In genomic region chr15:26641144-26641543, GRCh38 we compare ENCODE assay signal across 22 cellular contexts.
DNase-seq lines count a peak whose midpoint lies in the region; ATAC-seq, FAIRE-seq and TF ChIP-seq lines count a peak whose summit lies in the region.
"Had no signal": no experiment of that assay in that cellular context is flagged by ENCODE, and none has a peak within 500 bp of the region (broad histone marks: within the 10 kb centered on the region; RNA-seq: fewer than 3 reads in every experiment).

No MANE protein-coding gene starts in this region.

- H3K4me3 ChIP-seq in right cardiac atrium (ENCODE audit: low read length), result no peak overlapping the region
- no peak overlapping the region for H3K4me3 ChIP-seq in endodermal cell (ENCODE audit: low read length)
- H3K4me3 ChIP-seq: A549; BLaER1 treated with 17β-estradiol and CSF1 and Interleukin-3, amounts not matched to agents 10 nM and 100 nM had no signal

- no peak for TF ChIP-seq CTCF in endodermal cell (conservative IDR thresholded peaks at IDR 0.05)
- TF ChIP-seq CTCF in D721Med (IDR thresholded peaks at IDR 0.05; ENCODE audit: insufficient read depth, missing control alignments), result no peak

- H3K27me3 ChIP-seq in right cardiac atrium (ENCODE audit: control insufficient read depth, insufficient read depth) (no peaks in the 10 kb centered on the region), endodermal cell (ENCODE audit: control insufficient read depth, insufficient read depth, low read length, poor library complexity, severe bottlenecking) (no peaks in the 10 kb centered on the region)
- H3K27me3 ChIP-seq: BE2C; BLaER1 treated with 17β-estradiol and CSF1 and Interleukin-3, amounts not matched to agents 10 nM and 100 nM had no signal

- H3K4me3 Mint-ChIP-seq in endodermal cell, result no peak overlapping the region
- H3K4me3 Mint-ChIP-seq: CD14-positive monocyte; CD4-positive, alpha-beta T cell; CD8-positive, alpha-beta memory T cell had no signal

- ATAC-seq in right cardiac atrium (peak; percentile 39 to 51), left ventricle myocardium superior (no peak)
- ATAC-seq: A549 had no signal

- H3K27me3 Mint-ChIP-seq in endodermal cell (ENCODE audit: insufficient read depth), result no peaks in the 10 kb centered on the region
- H3K27me3 Mint-ChIP-seq: CD4-positive, alpha-beta T cell had no signal

- H3K9me3 Mint-ChIP-seq in endodermal cell, result no peaks in the 10 kb centered on the region

- DNase-seq in right cardiac atrium (no peak), left ventricle myocardium superior (no peak), cerebellar cortex (ENCODE audit: low spot score) (peak; percentile 86), endodermal cell (peak; percentile 43), SW480 (ENCODE audit: low spot score) (no peak), D721Med (ENCODE audit: insufficient read length, low spot score) (no peak)
- DNase-seq in stimulated activated naive CD4-positive, alpha-beta T cell (lab: John Stamatoyannopoulos, UW), result no peak
- DNase-seq: 8988T; ACHN; AML-193; BE2C; CD4-positive, alpha-beta T cell; CD8-positive, alpha-beta memory T cell; DMS53; DMS79 treated with DMSO at 0.1 percent for 48 hours; HCEC 1CT had no signal

- peaks cover 8% of the 10 kb centered on the region for H3K36me3 Mint-ChIP-seq in endodermal cell (ENCODE audit: low read depth)
- H3K36me3 Mint-ChIP-seq: CD14-positive monocyte; CD8-positive, alpha-beta memory T cell had no signal

- no peak overlapping the region for H3K27ac Mint-ChIP-seq in endodermal cell
- H3K27ac Mint-ChIP-seq: CD14-positive monocyte; CD4-positive, alpha-beta T cell; CD8-positive, alpha-beta memory T cell had no signal

- H3K4me1 ChIP-seq in right cardiac atrium (ENCODE audit: control insufficient read depth, insufficient read depth, low read length) (peaks cover 2% of the 10 kb centered on the region), endodermal cell (ENCODE audit: control insufficient read depth, insufficient read depth, low read length) (no peaks in the 10 kb centered on the region)
- H3K4me1 ChIP-seq: BLaER1 treated with 17β-estradiol and CSF1 and Interleukin-3, amounts not matched to agents 10 nM and 100 nM had no signal

- H3K36me3 ChIP-seq in endodermal cell (ENCODE audit: control insufficient read depth, insufficient read depth, low read length), result no peaks in the 10 kb centered on the region
- H3K36me3 ChIP-seq: BE2C; BLaER1 treated with 17β-estradiol and CSF1 and Interleukin-3, amounts not matched to agents 10 nM and 100 nM had no signal

- no peak overlapping the region for H3K9ac ChIP-seq in endodermal cell (ENCODE audit: extremely low read depth, low read length, poor library complexity, severe bottlenecking)
- H3K9ac ChIP-seq: BLaER1 treated with 17β-estradiol and CSF1 and Interleukin-3, amounts not matched to agents 10 nM and 100 nM had no signal

- intact Hi-C loops in right cardiac atrium (cut with DNase I), result no loop called here
- intact Hi-C loops in left ventricle myocardium superior (cut with micrococcal nuclease), result no loop called here

- H3K4me1 Mint-ChIP-seq in endodermal cell, result peaks cover 11% of the 10 kb centered on the region
- H3K4me1 Mint-ChIP-seq: CD14-positive monocyte; CD8-positive, alpha-beta memory T cell had no signal

- WGBS in right cardiac atrium, result 72% methylated on average over 6 of the region's 6 CpGs
- 96 to 99% methylated on average over 4 to 6 of the region's 6 CpGs for WGBS in endodermal cell (ENCODE audit: insufficient coverage in 1 of 2, insufficient read length in 1 of 2), 2 experiments

- no peak for FAIRE-seq in D721Med (lab: Jason Lieb, UNC)
- FAIRE-seq: A549, G401.6, GM12892, H54 had no signal

- H3K9me3 ChIP-seq in right cardiac atrium (ENCODE audit: control insufficient read depth, low read length) (no peaks in the 10 kb centered on the region), endodermal cell (ENCODE audit: control insufficient read depth, low read length) (no peaks in the 10 kb centered on the region)
- H3K9me3 ChIP-seq: A549; BE2C; BLaER1 treated with 17β-estradiol and CSF1 and Interleukin-3, amounts not matched to agents 10 nM and 100 nM had no signal

- H3K27ac ChIP-seq in right cardiac atrium (ENCODE audit: low read length) (no peak overlapping the region), endodermal cell (ENCODE audit: low read depth, low read length) (no peak overlapping the region)
- H3K27ac ChIP-seq: BLaER1 treated with 17β-estradiol and CSF1 and Interleukin-3, amounts not matched to agents 10 nM and 100 nM had no signal

Comparison
In these comparisons a context has a peak if more than half of its experiments do, and no peak if none do; other contexts are left out.
1. DNase-seq: peak in cerebellar cortex (single experiment) and endodermal cell (single experiment); none in right cardiac atrium (0 of 3), left ventricle myocardium superior (single experiment), SW480 (single experiment), D721Med (single experiment) and stimulated activated naive CD4-positive, alpha-beta T cell (0 of 6).